Comparison of ENCODE assay signal across 8 cellular contexts in the genomic region with DNA sequence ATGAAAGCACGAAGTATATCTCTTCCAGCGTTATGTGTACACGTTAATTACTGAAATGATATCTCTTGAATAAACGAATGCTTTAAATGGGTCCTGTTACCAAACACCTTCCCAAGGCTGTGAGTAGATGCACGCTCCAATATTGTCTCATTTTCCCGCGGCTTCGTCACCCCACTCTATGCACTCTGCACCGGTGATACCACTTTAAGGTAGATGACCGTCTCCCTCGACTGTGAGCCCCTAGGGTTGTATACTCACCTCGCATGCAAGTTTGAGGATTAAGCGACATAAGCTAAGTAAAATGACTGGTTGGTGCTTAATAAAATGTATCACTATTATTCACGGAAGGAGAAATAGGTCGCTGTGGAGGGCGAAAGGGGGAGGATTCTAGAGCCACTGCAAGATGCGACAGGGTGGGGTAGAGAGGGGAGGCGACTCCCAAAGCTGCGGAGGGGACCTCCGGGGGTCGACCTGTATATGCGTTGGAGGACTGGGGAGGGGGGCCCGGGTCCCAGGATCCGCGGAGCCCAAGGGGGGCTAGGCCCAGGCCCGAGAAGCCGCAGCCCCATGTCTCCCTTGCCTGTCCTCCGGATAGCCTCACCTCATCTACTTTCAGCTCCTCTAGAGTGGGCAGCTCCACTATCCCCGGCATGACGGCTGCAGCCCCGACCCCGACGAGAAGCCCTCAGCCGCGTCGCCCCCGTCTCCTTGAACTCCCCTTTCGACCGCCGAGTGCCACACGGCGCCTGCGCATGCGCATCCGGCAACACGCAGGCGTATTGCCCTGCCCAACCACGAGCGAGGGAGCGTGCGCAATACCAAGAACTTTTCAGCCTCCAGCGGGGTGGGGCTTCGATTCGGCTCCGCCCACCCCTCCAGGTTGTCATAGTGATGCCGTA. TPM values are rescaled to one million over a fixed set of nuclear protein-coding genes. Genes with fewer than 3 reads are reported as not detected.
A peak's percentile ranks its signal among the peaks of the same experiment; 100 is the strongest.
DNase-seq lines count a peak whose midpoint lies in the region; ATAC-seq and TF ChIP-seq lines count a peak whose summit lies in the region.

A gene (plus strand): TSS at position 883 of the 899 bp plus-strand sequence. CDS start 65 bp downstream, outside the sequence.
A gene (minus strand): TSS at position 754 of the 899 bp plus-strand sequence. CDS start 102 bp downstream, at position 652.

- H3K9me3 ChIP-seq in CD4-positive, alpha-beta memory T cell (ENCODE audit: control insufficient read depth in 1 of 2, low read length in 2 of 2), result no peaks in the 10 kb centered on the region
- H3K9me3 ChIP-seq in duodenal mucosa (ENCODE audit: control insufficient read depth in 1 of 2, low read length in 2 of 2) (no peaks in the 10 kb centered on the region), right lobe of liver (no peaks in the 10 kb centered on the region)

- peaks cover 29 to 48% (median 35%) of the 10 kb centered on the region in 4 donors for H3K4me1 Mint-ChIP-seq in CD4-positive, alpha-beta memory T cell
- H3K4me1 Mint-ChIP-seq in activated CD4-positive, alpha-beta memory T cell treated with anti-CD3 and anti-CD28 coated beads for 36 hours (ENCODE audit: low read depth), result peaks cover 38% of the 10 kb centered on the region

- peak; percentile 71 for TF ChIP-seq POLR2A in right lobe of liver (IDR thresholded peaks at IDR 0.05)

- intact Hi-C loops in CD4-positive, alpha-beta memory T cell (cut with micrococcal nuclease), result loop anchor here (1.0 to 2.0 kb wide), 3 partner anchors 66 to 670 kb away; a partner anchor contains a TSS
- intact Hi-C loops in activated CD4-positive, alpha-beta memory T cell treated with anti-CD3 and anti-CD28 coated beads for 36 hours (cut with micrococcal nuclease), result loop anchor here (1.0 kb wide), 2 partner anchors 66 to 105 kb away; a partner anchor contains a TSS
- intact Hi-C loops in right lobe of liver (cut with DNase I), result no loop called here

- peak within 1 kb of the TSS; percentile 82 to 99 (median 97) for H3K27ac Mint-ChIP-seq in CD4-positive, alpha-beta memory T cell
- H3K27ac Mint-ChIP-seq in activated CD4-positive, alpha-beta memory T cell treated with anti-CD3 and anti-CD28 coated beads for 36 hours, result peak within 1 kb of the TSS; percentile 93

- no peaks in the 10 kb centered on the region for H3K36me3 ChIP-seq in CD4-positive, alpha-beta memory T cell (ENCODE audit: insufficient read depth, low read length)
- H3K36me3 ChIP-seq in duodenal mucosa (ENCODE audit: control insufficient read depth in 1 of 2, insufficient read depth in 2 of 2, low read length in 2 of 2) (no peaks in the 10 kb centered on the region), right lobe of liver (no peaks in the 10 kb centered on the region)

- peak within 1 kb of the TSS; percentile 89 to 93 for H3K4me3 ChIP-seq in CD4-positive, alpha-beta memory T cell (ENCODE audit: low read length in 2 of 2)
- H3K4me3 ChIP-seq in duodenal mucosa (ENCODE audit: low read depth in 1 of 2, low read length in 2 of 2), result peak within 1 kb of the TSS; percentile 87 to 98
- peak within 1 kb of the TSS; percentile 75 to 99 (median 85) for H3K4me3 ChIP-seq in right lobe of liver

- H3K27me3 Mint-ChIP-seq in CD4-positive, alpha-beta memory T cell, result peaks cover 8 to 10% of the 10 kb centered on the region in 2 donors
- peaks cover 17% of the 10 kb centered on the region for H3K27me3 Mint-ChIP-seq in activated CD4-positive, alpha-beta memory T cell treated with anti-CD3 and anti-CD28 coated beads for 36 hours

- peak within 1 kb of the TSS; percentile 85 to 93 for H3K9ac ChIP-seq in duodenal mucosa (ENCODE audit: low read depth in 1 of 2, low read length in 2 of 2)

- peaks cover 0 to 8% of the 10 kb centered on the region in 2 donors for H3K36me3 Mint-ChIP-seq in CD4-positive, alpha-beta memory T cell
- H3K36me3 Mint-ChIP-seq in activated CD4-positive, alpha-beta memory T cell treated with anti-CD3 and anti-CD28 coated beads for 36 hours, result peaks cover 4% of the 10 kb centered on the region

- peaks cover 0 to 10% (median 3%) of the 10 kb centered on the region in 8 donors for H3K9me3 Mint-ChIP-seq in CD4-positive, alpha-beta memory T cell
- peaks cover 7% of the 10 kb centered on the region for H3K9me3 Mint-ChIP-seq in activated CD4-positive, alpha-beta memory T cell treated with anti-CD3 and anti-CD28 coated beads for 36 hours

- CTCF ChIA-PET in CD4-positive, alpha-beta memory T cell (lab: Charles Lee; ENCODE audit: partially characterized antibody), result interaction anchor here (0.7 to 2.9 kb wide), 4 partner anchors 36 to 191 kb away, joined by 3 to 9 read pairs (median 6); no protein-coding TSS in a partner anchor
- CTCF ChIA-PET in activated CD4-positive, alpha-beta memory T cell treated with anti-CD3 and anti-CD28 coated beads for 36 hours (lab: Charles Lee), result interaction anchor here (0.8 to 2.5 kb wide), 6 partner anchors 9 to 105 kb away, joined by 3 to 12 read pairs (median 5); no protein-coding TSS in a partner anchor

- peaks cover 25% of the 10 kb centered on the region for H3K4me1 ChIP-seq in CD4-positive, alpha-beta memory T cell (ENCODE audit: insufficient read depth, low read length)
- H3K4me1 ChIP-seq in duodenal mucosa (ENCODE audit: control insufficient read depth in 1 of 2, insufficient read depth in 2 of 2, low read length in 2 of 2), result peaks cover 11 to 19% of the 10 kb centered on the region in 2 donors
- peaks cover 0 to 14% (median 0%) of the 10 kb centered on the region in 4 donors for H3K4me1 ChIP-seq in right lobe of liver

- ATAC-seq in GM19452 (IDR thresholded peaks at IDR 0.05; ENCODE audit: unreplicated experiment), result peak; percentile 94
- ATAC-seq in HG03575 (IDR thresholded peaks at IDR 0.05; ENCODE audit: extremely low read depth, insufficient number of reproducible peaks, low FRiP score, unreplicated experiment), result peak; percentile 79
- ATAC-seq in right lobe of liver, result peak; percentile 99 to 100 (median 100)

- peak within 1 kb of the TSS; percentile 95 to 99 (median 98) for H3K4me3 Mint-ChIP-seq in CD4-positive, alpha-beta memory T cell
- peak within 1 kb of the TSS; percentile 99 for H3K4me3 Mint-ChIP-seq in activated CD4-positive, alpha-beta memory T cell treated with anti-CD3 and anti-CD28 coated beads for 36 hours

- peak; percentile 94 to 96 (median 95) for DNase-seq in CD4-positive, alpha-beta memory T cell
- DNase-seq in NCI-H82 (lab: John Stamatoyannopoulos, UW) (peak; percentile 98), right lobe of liver (peak; percentile 96)
- DNase-seq in activated CD4-positive, alpha-beta memory T cell treated with anti-CD3 and anti-CD28 coated beads for 36 hours, result peak; percentile 96
- peak; percentile 96 for DNase-seq in stimulated activated CD4-positive, alpha-beta T cell treated with anti-CD3 and anti-CD28 coated beads, Interleukin-4, amount 100 ng/mL, for 24 hours

- H3K27me3 ChIP-seq in CD4-positive, alpha-beta memory T cell (ENCODE audit: insufficient read depth, low read length), result no peaks in the 10 kb centered on the region
- H3K27me3 ChIP-seq in duodenal mucosa (ENCODE audit: control insufficient read depth in 1 of 2, insufficient read depth in 2 of 2, low read length in 2 of 2), result peaks cover 0 to 3% of the 10 kb centered on the region in 2 donors
- H3K27me3 ChIP-seq in right lobe of liver, result no peaks in the 10 kb centered on the region

- POLR2A ChIA-PET in CD4-positive, alpha-beta memory T cell (lab: Charles Lee; ENCODE audit: partially characterized antibody), result interaction anchor here (1.0 to 1.2 kb wide), 2 partner anchors 106 to 108 kb away, joined by 3 to 4 read pairs; a partner anchor contains a TSS
- POLR2A ChIA-PET in activated CD4-positive, alpha-beta memory T cell treated with anti-CD3 and anti-CD28 coated beads for 36 hours (lab: Charles Lee), result interaction anchor here (0.7 to 1.3 kb wide), 3 partner anchors 104 to 106 kb away, joined by 3 to 4 read pairs (median 4); a partner anchor contains a TSS

- WGBS in right lobe of liver (ENCODE audit: insufficient coverage, low coverage, low lambda C conversion rate, missing lambda C conversion rate), result under 1% methylated on average over 28 of the region's 56 CpGs

- peak within 1 kb of the TSS; percentile 82 for H3K27ac ChIP-seq in CD4-positive, alpha-beta memory T cell (ENCODE audit: low read depth, low read length)
- H3K27ac ChIP-seq in duodenal mucosa (ENCODE audit: low read depth, low read length) (peak within 1 kb of the TSS; percentile 78), right lobe of liver (peak within 1 kb of the TSS; percentile 76 to 80 (median 78))

- peak in 1 of 4 donors; percentile 11 for TF ChIP-seq CTCF in right lobe of liver (IDR thresholded peaks at IDR 0.05)

RNA-seq across cellular contexts. Expression of the first gene that starts in this region (rescaled TPM):
- total RNA-seq in CD4-positive, alpha-beta memory T cell, result not detected
- not detected for polyA plus RNA-seq in CD4-positive, alpha-beta memory T cell
- total RNA-seq in activated CD4-positive, alpha-beta memory T cell treated with anti-CD3 and anti-CD28 coated beads for 36 hours, result not detected
- not detected for total RNA-seq in right lobe of liver

RNA-seq across cellular contexts. Expression of the second gene that starts in this region (rescaled TPM):
- 10 to 100 TPM; 17.6 to 20.4 TPM for total RNA-seq in CD4-positive, alpha-beta memory T cell
- polyA plus RNA-seq in CD4-positive, alpha-beta memory T cell, result 10 to 100 TPM; 69.6 to 74.3 TPM
- total RNA-seq in activated CD4-positive, alpha-beta memory T cell treated with anti-CD3 and anti-CD28 coated beads for 36 hours, result 10 to 100 TPM; 48.3 to 53.3 TPM
- total RNA-seq in right lobe of liver, result 10 to 100 TPM; 27.3 to 43.9 (median 29.0) TPM

Comparison
In these comparisons a context has a peak if more than half of its experiments do, and no peak if none do; other contexts are left out.
1. Peak in every context shown above with its lines: DNase-seq, ATAC-seq, H3K4me3 ChIP-seq and H3K27ac ChIP-seq.
2. intact Hi-C loops: an anchor here in CD4-positive, alpha-beta memory T cell (1.0 to 2.0 kb wide) and activated CD4-positive, alpha-beta memory T cell treated with anti-CD3 and anti-CD28 coated beads for 36 hours (1.0 kb wide); none called in right lobe of liver.